ENCODE assay signal across 8 cellular contexts in the genomic region with DNA sequence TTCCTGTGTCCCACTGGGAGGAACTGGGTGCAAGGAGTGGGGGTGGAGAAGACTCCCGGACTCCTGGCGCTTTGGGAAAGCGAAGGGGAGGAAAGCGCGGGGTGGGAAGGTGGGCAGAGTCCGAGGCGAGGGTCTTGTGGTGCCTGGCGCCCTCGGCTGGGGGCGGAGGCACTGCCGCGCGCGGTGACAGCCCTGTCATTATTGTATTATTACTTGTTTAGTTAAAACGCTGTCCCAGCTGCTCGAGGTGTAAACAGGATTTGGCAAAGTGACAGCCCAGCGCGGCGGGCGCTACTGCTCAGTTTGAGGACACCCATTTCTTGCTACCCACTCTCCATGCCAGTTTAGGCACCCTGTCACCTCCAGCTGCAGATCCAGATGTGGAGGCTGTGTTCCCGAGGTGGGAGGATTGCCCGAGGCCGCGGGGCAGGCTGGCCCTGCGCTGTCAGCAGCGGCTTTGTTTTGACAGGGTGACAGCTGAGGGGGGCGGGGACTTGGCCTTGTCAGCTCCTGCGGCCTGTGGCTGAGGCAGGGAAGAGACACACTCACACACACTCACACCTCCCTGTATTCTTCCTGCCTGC. TPM values are rescaled to one million over a fixed set of nuclear protein-coding genes. Genes with fewer than 3 reads are reported as not detected.
DNase-seq lines count a peak whose midpoint lies in the region; FAIRE-seq and TF ChIP-seq lines count a peak whose summit lies in the region.

No MANE protein-coding gene starts in this region.

- POLR2A ChIA-PET in GM10248 (lab: Yijun Ruan, JAX), result interaction anchor here (0.5 kb wide), 1 partner anchor 113 kb away, joined by 5 read pairs; no protein-coding TSS in a partner anchor

- CTCF ChIA-PET in GM10248 (lab: Yijun Ruan, JAX), result interaction anchor here (0.8 to 2.0 kb wide), 13 partner anchors 10 to 142 kb away, joined by 3 to 10 read pairs (median 3); no protein-coding TSS in a partner anchor

- peak overlapping the region; percentile 88 for H2AFZ ChIP-seq in astrocyte (ENCODE audit: low read depth, low read length)
- peak overlapping the region; percentile 49 for H2AFZ ChIP-seq in hepatocyte

- peaks cover 41% of the 10 kb centered on the region for H3K4me1 Mint-ChIP-seq in T-helper 2 cell treated with Interferon-gamma antibody and Interleukin-4, amounts not matched to agents 5 μg/mL and 100 μg/mL, for 36 hours (ENCODE audit: low read depth)
- H3K4me1 Mint-ChIP-seq in astrocyte (ENCODE audit: low read depth, unreplicated experiment), result peaks cover 8% of the 10 kb centered on the region

- peak overlapping the region; percentile 73 for H3K9ac ChIP-seq in astrocyte (ENCODE audit: low read length)

- H3K79me2 ChIP-seq in astrocyte (ENCODE audit: insufficient read depth, low read length) (no peaks in the 10 kb centered on the region), hepatocyte (peaks cover 45% of the 10 kb centered on the region)

- FAIRE-seq in astrocyte (lab: Jason Lieb, UNC), result no peak

- peak; percentile 71 for DNase-seq in GM10248 (ENCODE audit: extremely low spot score)
- peak; percentile 52 for DNase-seq in HCEC 1CT
- DNase-seq in MG63, result peak; percentile 53
- peak; percentile 76 for DNase-seq in T-helper 2 cell treated with Interferon-gamma antibody and Interleukin-4, amounts not matched to agents 5 μg/mL and 100 μg/mL, for 36 hours (ENCODE audit: low spot score)
- peak; percentile 59 for DNase-seq in astrocyte (ENCODE audit: low read depth)
- peak; percentile 87 for DNase-seq in hepatocyte (ENCODE audit: low spot score)
- peak; percentile 93 for DNase-seq in retina
- no peak for DNase-seq in DMS79 (lab: John Stamatoyannopoulos, UW)

- H3K27me3 Mint-ChIP-seq in T-helper 2 cell treated with Interferon-gamma antibody and Interleukin-4, amounts not matched to agents 5 μg/mL and 100 μg/mL, for 36 hours (ENCODE audit: low read depth), result peaks cover 6% of the 10 kb centered on the region
- no peaks in the 10 kb centered on the region for H3K27me3 Mint-ChIP-seq in astrocyte (ENCODE audit: low read depth, unreplicated experiment)

- peak overlapping the region; percentile 98 for H3K4me2 ChIP-seq in astrocyte (ENCODE audit: low read length)
- H3K4me2 ChIP-seq in hepatocyte, result peak overlapping the region; percentile 91

- H3K9me3 ChIP-seq in MG63, result no peaks in the 10 kb centered on the region
- H3K9me3 ChIP-seq in astrocyte (ENCODE audit: insufficient read depth, low read depth, low read length), result no peaks in the 10 kb centered on the region
- no peaks in the 10 kb centered on the region for H3K9me3 ChIP-seq in hepatocyte (ENCODE audit: low read depth)

- H3K4me1 ChIP-seq in astrocyte (ENCODE audit: insufficient read depth, low read length) (peaks cover 12% of the 10 kb centered on the region), hepatocyte (ENCODE audit: insufficient read depth) (peaks cover 28% of the 10 kb centered on the region)

- peaks cover 17% of the 10 kb centered on the region for H3K36me3 Mint-ChIP-seq in T-helper 2 cell treated with Interferon-gamma antibody and Interleukin-4, amounts not matched to agents 5 μg/mL and 100 μg/mL, for 36 hours (ENCODE audit: low read depth)
- no peaks in the 10 kb centered on the region for H3K36me3 Mint-ChIP-seq in astrocyte (ENCODE audit: low read depth, unreplicated experiment)

- no peaks in the 10 kb centered on the region for H3K27me3 ChIP-seq in MG63
- no peaks in the 10 kb centered on the region for H3K27me3 ChIP-seq in astrocyte (ENCODE audit: insufficient read depth, low read length)
- no peaks in the 10 kb centered on the region for H3K27me3 ChIP-seq in hepatocyte

- WGBS in hepatocyte (ENCODE audit: low lambda C conversion rate, missing lambda C conversion rate), result under 1% methylated on average over 28 of the region's 28 CpGs

- peaks cover 12% of the 10 kb centered on the region for H4K20me1 ChIP-seq in astrocyte (ENCODE audit: insufficient read depth, low read length)
- H4K20me1 ChIP-seq in hepatocyte (ENCODE audit: insufficient read depth, poor library complexity, severe bottlenecking), result peaks cover 6% of the 10 kb centered on the region

- H3K36me3 ChIP-seq in MG63 (no peaks in the 10 kb centered on the region), astrocyte (ENCODE audit: insufficient read depth, low read length) (no peaks in the 10 kb centered on the region), hepatocyte (replicated peaks; ENCODE audit: insufficient read depth, low read depth) (no peaks in the 10 kb centered on the region)

- H3K9me3 Mint-ChIP-seq in T-helper 2 cell treated with Interferon-gamma antibody and Interleukin-4, amounts not matched to agents 5 μg/mL and 100 μg/mL, for 36 hours, result no peaks in the 10 kb centered on the region
- H3K9me3 Mint-ChIP-seq in astrocyte (ENCODE audit: unreplicated experiment), result no peaks in the 10 kb centered on the region

- H3K9me2 ChIP-seq in hepatocyte (replicated peaks; ENCODE audit: insufficient read depth), result no peaks in the 10 kb centered on the region

- TF ChIP-seq CTCF in GM10248 (IDR thresholded peaks at IDR 0.05; ENCODE audit: control extremely low read depth, extremely low read depth, low read depth, missing control alignments) (peak; percentile 10), astrocyte (IDR thresholded peaks at IDR 0.05; ENCODE audit: insufficient read depth, low read depth, low read length) (no peak), hepatocyte (IDR thresholded peaks at IDR 0.05; ENCODE audit: poor library complexity) (no peak)

- H3K27ac Mint-ChIP-seq in T-helper 2 cell treated with Interferon-gamma antibody and Interleukin-4, amounts not matched to agents 5 μg/mL and 100 μg/mL, for 36 hours, result peak overlapping the region; percentile 96
- peak overlapping the region; percentile 69 for H3K27ac Mint-ChIP-seq in astrocyte (ENCODE audit: unreplicated experiment)

- H3K4me3 ChIP-seq in MG63 (peak overlapping the region; percentile 54), astrocyte (ENCODE audit: insufficient read depth, low read depth, low read length) (peak overlapping the region; percentile 76), hepatocyte (peak overlapping the region; percentile 58)

- peak overlapping the region; percentile 99 for H3K4me3 Mint-ChIP-seq in T-helper 2 cell treated with Interferon-gamma antibody and Interleukin-4, amounts not matched to agents 5 μg/mL and 100 μg/mL, for 36 hours
- peak overlapping the region; percentile 96 for H3K4me3 Mint-ChIP-seq in astrocyte (ENCODE audit: unreplicated experiment)

- H3K27ac ChIP-seq in astrocyte (ENCODE audit: low read depth, low read length) (no peak overlapping the region), hepatocyte (peak overlapping the region; percentile 92)

RNA-seq across cellular contexts. Expression of gene KAT2B, which starts 1.0 kb away (rescaled TPM):
- total RNA-seq in MG63 (2014; rRNA removed; shearing (Covaris generic); ENCODE audit: low replicate concordance), result 5.6 and 10.8 TPM in 2 replicates
- total RNA-seq in astrocyte (4.9 and 6.2 TPM in 2 replicates), hepatocyte (13.3 and 15.1 TPM in 2 replicates)
- polyA plus RNA-seq in hepatocyte, result 7.7 and 11.7 TPM in 2 replicates

RNA-seq across cellular contexts. Expression of gene PP2D1, which starts 29.2 kb away (rescaled TPM):
- not detected in 2 replicates for total RNA-seq in MG63 (2014; rRNA removed; shearing (Covaris generic); ENCODE audit: low replicate concordance)
- total RNA-seq in astrocyte (not detected in 2 replicates), hepatocyte (not detected in 2 replicates)
- polyA plus RNA-seq in hepatocyte, result 0.23 and 0.40 TPM in 2 replicates
